20 cellular contexts compared by ENCODE assay signal in genomic region chr1:86825294-86825693, GRCh38.
DNase-seq lines count a peak whose midpoint lies in the region; ATAC-seq and TF ChIP-seq lines count a peak whose summit lies in the region.
"Had no signal": no experiment of that assay in that cellular context is flagged by ENCODE, and none has a peak within 500 bp of the region (broad histone marks: within the 10 kb centered on the region; RNA-seq: fewer than 3 reads in every experiment).

No MANE protein-coding gene starts in this region.

- H3K4me1 ChIP-seq in testis, result no peaks in the 10 kb centered on the region
- H3K4me1 ChIP-seq: pancreas, SJSA1, transverse colon had no signal

- no peaks in the 10 kb centered on the region for H3K9me3 ChIP-seq in testis
- H3K9me3 ChIP-seq: pancreas, SJSA1, transverse colon had no signal

- DNase-seq in NCI-H2107 treated with DMSO at 0.1 percent for 48 hours (lab: John Stamatoyannopoulos, UW; ENCODE audit: unreplicated experiment), result peak; percentile 12
- DNase-seq in NCI-H2107 (lab: John Stamatoyannopoulos, UW), result no peak
- DNase-seq in NCI-H226, result peak; percentile 43
- DNase-seq in fibroblast of gingiva (ENCODE audit: low read depth), result peak; percentile 18
- peak; percentile 17 for DNase-seq in testis
- DNase-seq in NCI-H524 treated with DMSO at 0.1 percent for 48 hours (lab: John Stamatoyannopoulos, UW), result no peak
- DNase-seq in GOT3 (lab: John Stamatoyannopoulos, UW), result no peak
- DNase-seq: 8988T; activated CD4-positive, alpha-beta T cell treated with anti-CD3 and anti-CD28 coated beads, Interleukin-2, amount 50 U/mL, for 1 hour; activated naive CD4-positive, alpha-beta T cell treated with anti-CD3 and anti-CD28 coated beads, Interleukin-2, amount 50 U/mL, for 16 hours; caudate nucleus; CD4-positive, CD25-positive, alpha-beta regulatory T cell; DND-41; effector memory CD4-positive, alpha-beta T cell; NCI-H1417; pancreas; transverse colon had no signal

- H3K4me3 ChIP-seq in testis, result no peak overlapping the region
- H3K4me3 ChIP-seq: pancreas, SJSA1, transverse colon had no signal

- no peaks in the 10 kb centered on the region for H3K36me3 ChIP-seq in testis (ENCODE audit: low read depth, missing control alignments)
- H3K36me3 ChIP-seq: pancreas, SJSA1, transverse colon had no signal

- no peak for TF ChIP-seq CTCF in testis (IDR thresholded peaks at IDR 0.05)

- H3K27me3 ChIP-seq in testis, result no peaks in the 10 kb centered on the region
- H3K27me3 ChIP-seq: pancreas, SJSA1, transverse colon had no signal

- no peak for TF ChIP-seq POLR2A in testis (IDR thresholded peaks at IDR 0.05)

- no peak overlapping the region for H3K27ac ChIP-seq in testis
- H3K27ac ChIP-seq: KMS-11, pancreas, SJSA1, transverse colon had no signal

- 43 to 45% methylated on average over 2 of the region's 2 CpGs for WGBS in testis, 2 donors

- no peak for ATAC-seq in HG03095 (IDR thresholded peaks at IDR 0.05; ENCODE audit: unreplicated experiment)
- ATAC-seq: pancreas had no signal

- intact Hi-C loops in testis (cut with DNase I; ENCODE audit: low total_unique reads), result no loop called here

Comparison
In these comparisons a context has a peak if more than half of its experiments do, and no peak if none do; other contexts are left out.
1. DNase-seq: peak in NCI-H2107 treated with DMSO at 0.1 percent for 48 hours (single experiment), NCI-H226 (single experiment), fibroblast of gingiva (single experiment) and testis (single experiment); none in NCI-H2107 (single experiment), NCI-H524 treated with DMSO at 0.1 percent for 48 hours (single experiment) and GOT3 (single experiment).